15 cellular contexts compared by ENCODE assay signal in genomic region chr2:75602724-75603342, GRCh38. TPM values are rescaled to one million over a fixed set of nuclear protein-coding genes. Genes with fewer than 3 reads are reported as not detected.
DNase-seq lines count a peak whose midpoint lies in the region; FAIRE-seq and TF ChIP-seq lines count a peak whose summit lies in the region.
"Had no signal": no experiment of that assay in that cellular context is flagged by ENCODE, and none has a peak within 500 bp of the region (broad histone marks: within the 10 kb centered on the region; RNA-seq: fewer than 3 reads in every experiment).

No MANE protein-coding gene starts in this region.

- DNase-seq in AG04449 (ENCODE audit: low read depth, low spot score) (peak; percentile 83), HT1080 (ENCODE audit: low read depth) (peak; percentile 83), mammary epithelial cell (peak; percentile 86), kidney glomerular epithelial cell (lab: John Stamatoyannopoulos, UW) (peak; percentile 6), NCI-H1105 (lab: John Stamatoyannopoulos, UW) (no peak), middle frontal gyrus (ENCODE audit: extremely low spot score, low spot score) (no peak), caudate nucleus (lab: John Stamatoyannopoulos, UW) (no peak), GM12891 (ENCODE audit: insufficient read length, low spot score) (no peak)
- DNase-seq: activated CD4-positive, alpha-beta T cell treated with anti-CD3 and anti-CD28 coated beads for 1 hour; activated effector memory CD4-positive, alpha-beta T cell treated with anti-CD3 and anti-CD28 coated beads, Interleukin-2, amount 50 U/mL, for 16 hours; dorsolateral prefrontal cortex; NCI-H2171; stimulated activated CD4-positive, alpha-beta T cell treated with anti-CD3 and anti-CD28 coated beads, Interleukin-4, amount 100 ng/mL, for 24 hours had no signal

- no peaks in the 10 kb centered on the region for H3K79me2 ChIP-seq in mammary epithelial cell (ENCODE audit: insufficient read depth, low read length)

- H3K36me3 ChIP-seq in mammary epithelial cell (ENCODE audit: insufficient read depth, low read length): no peaks in the 10 kb centered on the region
- H3K36me3 ChIP-seq: BLaER1 treated with 17β-estradiol and CSF1 and Interleukin-3, amounts not matched to agents 10 nM and 100 nM had no signal

- no peaks in the 10 kb centered on the region for H4K20me1 ChIP-seq in mammary epithelial cell (ENCODE audit: insufficient read depth, low read length)
- H4K20me1 ChIP-seq: BLaER1 treated with 17β-estradiol and CSF1 and Interleukin-3, amounts not matched to agents 10 nM and 100 nM had no signal

- no peak overlapping the region for H3K9ac ChIP-seq in mammary epithelial cell (ENCODE audit: insufficient read depth, low read length)
- H3K9ac ChIP-seq: BLaER1 treated with 17β-estradiol and CSF1 and Interleukin-3, amounts not matched to agents 10 nM and 100 nM had no signal

- H2AFZ ChIP-seq in mammary epithelial cell (ENCODE audit: low read depth, low read length): no peak overlapping the region

- H3K27ac ChIP-seq in mammary epithelial cell (ENCODE audit: insufficient read depth, low read depth, low read length) (peak overlapping the region; percentile 88), caudate nucleus (ENCODE audit: low read depth, low read length) (no peak overlapping the region)
- H3K27ac ChIP-seq: BLaER1 treated with 17β-estradiol and CSF1 and Interleukin-3, amounts not matched to agents 10 nM and 100 nM; dorsolateral prefrontal cortex had no signal

- no peak for TF ChIP-seq POLR2A in GM12891 (IDR thresholded peaks at IDR 0.05; ENCODE audit: low read depth, low read length)

- H3K4me3 ChIP-seq in AG04449 (ENCODE audit: low read depth, low read length) (no peak overlapping the region; the same call in 1 of the 2 replicates), mammary epithelial cell (replicated peaks in 1 of 3; ENCODE audit: insufficient read depth in 1 of 3, low read depth in 2 of 3, low read length in 3 of 3) (no peak overlapping the region)
- H3K4me3 ChIP-seq: BLaER1 treated with 17β-estradiol and CSF1 and Interleukin-3, amounts not matched to agents 10 nM and 100 nM; dorsolateral prefrontal cortex had no signal

- H3K4me1 ChIP-seq in mammary epithelial cell (ENCODE audit: insufficient read depth, low read length): peaks cover 82% of the 10 kb centered on the region

- TF ChIP-seq CTCF in AG04449 (IDR thresholded peaks at IDR 0.05; ENCODE audit: insufficient read depth, low read length, missing control alignments): no peak
- TF ChIP-seq CTCF in mammary epithelial cell (conservative IDR thresholded peaks at IDR 0.05 in 1 of 2, IDR thresholded peaks at IDR 0.05 in 1 of 2; ENCODE audit: extremely low read depth in 1 of 2, insufficient read depth in 1 of 2, low read depth in 1 of 2, low read length in 2 of 2): no peak

- intact Hi-C loops in mammary epithelial cell (cut with micrococcal nuclease): no loop called here

- dilution Hi-C loops in mammary epithelial cell (cut with HindIII; ENCODE audit: low sequenced_read_pairs): no loop called here

- POLR2A ChIA-PET in AG04449 (lab: Yijun Ruan, JAX): interaction anchor here (0.5 to 1.0 kb wide), 4 partner anchors 11 to 42 kb away, joined by 3 to 4 read pairs (median 3); partner anchors contain the start of gene EVA1A

- H3K9me3 ChIP-seq in mammary epithelial cell (replicated peaks; ENCODE audit: insufficient read depth, low read length): no peaks in the 10 kb centered on the region

- H3K4me2 ChIP-seq in mammary epithelial cell (ENCODE audit: insufficient read depth, low read depth, low read length): peak overlapping the region; percentile 39

- no peaks in the 10 kb centered on the region for H3K27me3 ChIP-seq in mammary epithelial cell (ENCODE audit: insufficient read depth, low read length)
- H3K27me3 ChIP-seq: BLaER1 treated with 17β-estradiol and CSF1 and Interleukin-3, amounts not matched to agents 10 nM and 100 nM had no signal

- 4% methylated on average over 6 of the region's 6 CpGs for WGBS in mammary epithelial cell (ENCODE audit: low coverage, missing lambda C conversion rate)

- in situ Hi-C loops in mammary epithelial cell (cut with MboI; ENCODE audit: low sequenced_read_pairs in 2 of 2): no loop called here

- no TSS peak for BruUV-seq in mammary epithelial cell (replicated peaks; lab: Mats Ljungman, UMichigan)

- no peak for FAIRE-seq in GM12891 (lab: Jason Lieb, UNC)

- CTCF ChIA-PET in AG04449 (lab: Yijun Ruan, JAX) (interaction anchor here (1.1 to 5.8 kb wide), 4 partner anchors 26 to 136 kb away, joined by 3 to 124 read pairs (median 19); no protein-coding TSS in a partner anchor), mammary epithelial cell (lab: Charles Lee; ENCODE audit: low non-redundant PET) (interaction anchor here (0.6 kb wide), 1 partner anchor 11 kb away, joined by 3 read pairs; no protein-coding TSS in a partner anchor)

TF ChIP-seq in GM12891, 5 proteins besides CTCF, POLR2A, EP300 and RAD21:
- TF ChIP-seq POU2F2 (IDR thresholded peaks at IDR 0.05; ENCODE audit: low read depth, low read length) (no peak), SPI1 (IDR thresholded peaks at IDR 0.05; ENCODE audit: low read depth, low read length) (no peak), PAX5 (IDR thresholded peaks at IDR 0.05; ENCODE audit: insufficient read depth, low read length, severe bottlenecking) (no peak), POLR2AphosphoS5 (IDR thresholded peaks at IDR 0.05; ENCODE audit: low read depth, low read length) (no peak), TAF1 (IDR thresholded peaks at IDR 0.05; ENCODE audit: low read depth, low read length) (no peak)

RNA-seq across cellular contexts. Expression of gene EVA1A, which starts 42.1 kb away (rescaled TPM):
- 142 and 177 TPM in 2 replicates for total RNA-seq in HT1080 (2014; rRNA removed; shearing (Covaris generic))
- polyA plus RNA-seq in HT1080 (2015; cell fraction: cytosol; rRNA removed): 83.5 and 95.7 TPM in 2 replicates
- polyA plus RNA-seq in HT1080 (2015; cell fraction: nucleus; rRNA removed): 39.2 and 48.2 TPM in 2 replicates
- 10 to 100 TPM; 19.2 to 28.7 TPM for total RNA-seq in mammary epithelial cell
- 28.0 TPM for polyA plus RNA-seq in mammary epithelial cell
- polyA minus RNA-seq in mammary epithelial cell: 37.7 TPM
- not detected for polyA plus RNA-seq in GM12891 (2012; ENCODE audit: low read depth, missing spikeins)
- total RNA-seq: natural killer cell treated with Interleukin-12 subunit alpha and Interleukin-12 subunit beta and Interleukin-15 and Interleukin-18, amount 100 ng/mL, for 72 hours had no signal

RNA-seq across cellular contexts. Expression of gene MRPL19, which starts 43.8 kb away (rescaled TPM):
- total RNA-seq in HT1080 (2014; rRNA removed; shearing (Covaris generic)): 80.5 and 119 TPM in 2 replicates
- polyA plus RNA-seq in HT1080 (2015; cell fraction: cytosol; rRNA removed): 67.1 and 67.8 TPM in 2 replicates
- polyA plus RNA-seq in HT1080 (2015; cell fraction: nucleus; rRNA removed): 39.2 and 41.4 TPM in 2 replicates
- total RNA-seq in mammary epithelial cell: 10 to 100 TPM; 30.3 to 59.4 TPM
- 26.0 TPM for polyA plus RNA-seq in mammary epithelial cell
- 9.3 TPM for polyA minus RNA-seq in mammary epithelial cell
- 35.2 TPM for polyA plus RNA-seq in GM12891 (2012; ENCODE audit: low read depth, missing spikeins)

Comparison
In these comparisons a context has a peak if more than half of its experiments do, and no peak if none do; other contexts are left out.
1. DNase-seq: peak in AG04449 (single experiment), HT1080 (single experiment), mammary epithelial cell (single experiment) and kidney glomerular epithelial cell (single experiment); none in NCI-H1105 (single experiment), middle frontal gyrus (single experiment), caudate nucleus (0 of 61) and GM12891 (single experiment).